In genomic region chr9:75027187-75028107, GRCh38 we compare ENCODE assay signal across 7 cellular contexts. TPM values are rescaled to one million over a fixed set of nuclear protein-coding genes. Genes with fewer than 3 reads are reported as not detected.
DNase-seq lines count a peak whose midpoint lies in the region; ATAC-seq, FAIRE-seq and TF ChIP-seq lines count a peak whose summit lies in the region.

No MANE protein-coding gene starts in this region.

- H3K4me1 ChIP-seq in H9 (ENCODE audit: insufficient read depth, low read length) (no peaks in the 10 kb centered on the region), colonic mucosa (no peaks in the 10 kb centered on the region), HepG2 (ENCODE audit: insufficient read depth, low read length) (peaks cover 38% of the 10 kb centered on the region)

- no CpG with 5 or more reads among the region's 59 CpGs for WGBS in H9 (ENCODE audit: extremely low coverage, insufficient read length, low lambda C conversion rate)
- 0% methylated on average over 8 of the region's 59 CpGs for WGBS in HepG2 (ENCODE audit: low lambda C conversion rate)

- peaks cover 3% of the 10 kb centered on the region for H3K79me1 ChIP-seq in H9 (ENCODE audit: insufficient read depth, low read depth, low read length, poor library complexity, severe bottlenecking)

- H2BK20ac ChIP-seq in H9 (ENCODE audit: low read depth, low read length, poor library complexity, severe bottlenecking), result no peak overlapping the region

- peak; percentile 16; the same call in 1 of the 2 replicates for TF ChIP-seq CTCF in GM12874 (IDR thresholded peaks at IDR 0.05; ENCODE audit: insufficient read depth, low read depth, low read length)
- TF ChIP-seq CTCF in H9 (conservative IDR thresholded peaks at IDR 0.05), result peak; percentile 48; the same call in 2 of the 3 replicates
- TF ChIP-seq CTCF in WTC11 (IDR thresholded peaks at IDR 0.05), result no peak
- TF ChIP-seq CTCF in colonic mucosa (IDR thresholded peaks at IDR 0.05), result no peak
- no peak for TF ChIP-seq CTCF in HepG2 (CRISPR knock-in tag; IDR thresholded peaks at IDR 0.05)

- H3K23me2 ChIP-seq in H9 (ENCODE audit: insufficient read length, low read depth, low read length, poor library complexity, severe bottlenecking), result peaks cover 10% of the 10 kb centered on the region

- H3K4me2 ChIP-seq in H9 (ENCODE audit: insufficient read depth, insufficient read length, low read length), result peak overlapping the region; percentile 82
- peak overlapping the region; percentile 83 for H3K4me2 ChIP-seq in HepG2 (ENCODE audit: low read depth, low read length)

- H3K36me3 ChIP-seq in colonic mucosa (no peaks in the 10 kb centered on the region), HepG2 (replicated peaks in 1 of 2; ENCODE audit: control insufficient read depth in 1 of 2, insufficient read depth in 2 of 2, low read length in 2 of 2) (no peaks in the 10 kb centered on the region)

- no peak for TF ChIP-seq POLR2A in HepG2 (IDR thresholded peaks at IDR 0.05; ENCODE audit: insufficient read depth in 1 of 2, low read depth in 2 of 2, low read length in 2 of 2)

- H3K27ac Mint-ChIP-seq in H9 (peak overlapping the region; percentile 72 to 97 (median 85); a peak in 6 of 7 replicates), WTC11 (peak overlapping the region; percentile 96)

- CTCF ChIA-PET in WTC11 (lab: Charles Lee) (interaction anchor here (1.0 to 1.8 kb wide), 11 partner anchors 12 to 254 kb away, joined by 3 to 19 read pairs (median 8); partner anchors contain the start of genes C9orf40, NMRK1, OSTF1 and TRPM6), HepG2 (lab: Yijun Ruan, JAX; ENCODE audit: low intra/inter-chr PET ratio, low total read pairs) (no interaction called here)

- H2AFZ ChIP-seq in H9 (ENCODE audit: low read length) (no peak overlapping the region), HepG2 (ENCODE audit: low read length) (no peak overlapping the region)

- peak overlapping the region; percentile 37 for H3K18ac ChIP-seq in H9 (ENCODE audit: insufficient read length, low read depth, low read length)

- no peaks in the 10 kb centered on the region for H3K27me3 ChIP-seq in H9 (ENCODE audit: insufficient read depth, low read length)
- no peaks in the 10 kb centered on the region for H3K27me3 ChIP-seq in colonic mucosa
- no peaks in the 10 kb centered on the region; a peak in 1 of 5 replicates for H3K27me3 ChIP-seq in HepG2 (ENCODE audit: control insufficient read depth in 1 of 2, insufficient read depth in 2 of 2, low read length in 2 of 2)

- no peaks in the 10 kb centered on the region for H3K27me3 Mint-ChIP-seq in H9 (ENCODE audit: low read depth)
- H3K27me3 Mint-ChIP-seq in WTC11 (ENCODE audit: low read depth), result no peaks in the 10 kb centered on the region

- no peak overlapping the region for H2BK120ac ChIP-seq in H9 (ENCODE audit: low read depth, low read length, poor library complexity, severe bottlenecking)

- peak overlapping the region; percentile 75 for H3K9ac ChIP-seq in H9 (ENCODE audit: extremely low read depth, insufficient read length, low read length)
- peak overlapping the region; percentile 80 to 96 for H3K9ac ChIP-seq in colonic mucosa (ENCODE audit: low read depth in 2 of 2, low read length in 2 of 2)
- H3K9ac ChIP-seq in HepG2 (ENCODE audit: insufficient read depth, low read depth, low read length), result peak overlapping the region; percentile 90

- peak; percentile 20 for ATAC-seq in WTC11
- ATAC-seq in HepG2, result peak; percentile 83

- H4K20me1 ChIP-seq in H9 (ENCODE audit: control insufficient read depth, insufficient read depth, insufficient read length) (no peaks in the 10 kb centered on the region), HepG2 (ENCODE audit: insufficient read depth, low read length) (peaks cover 5% of the 10 kb centered on the region; the same call in 1 of the 2 replicates)

- no peak overlapping the region for H4K91ac ChIP-seq in H9 (ENCODE audit: insufficient read length, low read depth, low read length)

- TF ChIP-seq EP300 in HepG2 (IDR thresholded peaks at IDR 0.05; ENCODE audit: low read depth in 2 of 2, low read length in 2 of 2) (no peak), HepG2 (CRISPR knock-in tag; IDR thresholded peaks at IDR 0.05; ENCODE audit: borderline replicate concordance) (no peak)

- intact Hi-C loops in colonic mucosa (cut with DNase I) (no loop called here), HepG2 (cut with micrococcal nuclease; ENCODE audit: unreplicated experiment) (loop anchor here (1.0 to 5.0 kb wide), 4 partner anchors 49 to 253 kb away; partner anchors contain the start of genes C9orf40, NMRK1 and OSTF1)

- DNase-seq in H9 (peak; percentile 61), LoVo (ENCODE audit: low spot score) (peak; percentile 34), WTC11 (ENCODE audit: low spot score) (peak; percentile 54), colonic mucosa (peak; percentile 74), HepG2 (ENCODE audit: low spot score) (peak; percentile 30)
- peak; percentile 56 for DNase-seq in stimulated activated CD4-positive, alpha-beta T cell treated with anti-CD3 and anti-CD28 coated beads, Interleukin-4, amount 100 ng/mL, for 24 hours

- H3K14ac ChIP-seq in H9 (ENCODE audit: insufficient read depth, low read length), result peak overlapping the region; percentile 79

- no peak overlapping the region for H2BK5ac ChIP-seq in H9 (ENCODE audit: insufficient read length, low read length)

- H3K9me3 ChIP-seq in H9 (ENCODE audit: control insufficient read depth, low read depth, low read length), result no peaks in the 10 kb centered on the region
- H3K9me3 ChIP-seq in colonic mucosa, result no peaks in the 10 kb centered on the region
- H3K9me3 ChIP-seq in HepG2 (ENCODE audit: low read length), result no peaks in the 10 kb centered on the region

- H3K9me3 Mint-ChIP-seq in H9 (no peaks in the 10 kb centered on the region), WTC11 (no peaks in the 10 kb centered on the region)

- H3K4me1 Mint-ChIP-seq in H9 (peaks cover 14 to 20% of the 10 kb centered on the region in 2 experiments), WTC11 (peaks cover 25% of the 10 kb centered on the region)

- POLR2A ChIA-PET in WTC11 (lab: Charles Lee), result interaction anchor here (1.0 to 1.2 kb wide), 6 partner anchors 27 to 140 kb away, joined by 3 to 8 read pairs (median 4); partner anchors contain the start of genes NMRK1, OSTF1 and TRPM6
- POLR2A ChIA-PET in HepG2 (lab: Yijun Ruan, JAX), result interaction anchor here (0.6 to 3.1 kb wide), 11 partner anchors 15 to 1375 kb away, joined by 3 to 18 read pairs (median 4); partner anchors contain the start of genes C9orf40, NMRK1 and OSTF1

- H4K8ac ChIP-seq in H9 (replicated peaks; ENCODE audit: insufficient read length, low read depth, low read length), result no peak overlapping the region

- H2BK15ac ChIP-seq in H9 (ENCODE audit: low read depth, low read length), result no peak overlapping the region

- H2AK5ac ChIP-seq in H9 (ENCODE audit: insufficient read length, low read length), result no peak overlapping the region

- FAIRE-seq in HepG2 (lab: Jason Lieb, UNC), result no peak

- H3K27ac ChIP-seq in H9 (ENCODE audit: insufficient read length, low read depth, low read length) (no peak overlapping the region), colonic mucosa (peak overlapping the region; percentile 99), HepG2 (ENCODE audit: extremely low read length, insufficient read depth, low read length) (peak overlapping the region; percentile 94)

- peaks cover 11% of the 10 kb centered on the region; the same call in 1 of the 2 replicates for H3K79me2 ChIP-seq in H9 (ENCODE audit: insufficient read depth, low read length)
- H3K79me2 ChIP-seq in HepG2 (ENCODE audit: insufficient read depth, low read length), result peaks cover 48% of the 10 kb centered on the region

- peaks cover 0 to 4% (median 2%) of the 10 kb centered on the region in 3 experiments; a peak in 3 of 7 replicates for H3K36me3 Mint-ChIP-seq in H9 (ENCODE audit: insufficient read depth in 1 of 3, low read depth in 3 of 3)
- 0 out of 2 replicates have a peak, but pooled peaks cover 2% of the 10 kb centered on the region for H3K36me3 Mint-ChIP-seq in WTC11

- H3K4me3 ChIP-seq in colonic mucosa, result peak overlapping the region; percentile 92
- peak overlapping the region; percentile 57 to 79 (median 69) for H3K4me3 ChIP-seq in HepG2 (replicated peaks in 1 of 3; ENCODE audit: insufficient read depth in 1 of 3, low read depth in 2 of 3, low read length in 3 of 3)

- no TSS peak for BruUV-seq in HepG2 (replicated peaks; lab: Mats Ljungman, UMichigan)

- no peak overlapping the region for H3K23ac ChIP-seq in H9 (ENCODE audit: insufficient read length, low read depth, low read length)

- no peak overlapping the region for H4K5ac ChIP-seq in H9 (ENCODE audit: insufficient read length, low read depth, low read length)

- H3K56ac ChIP-seq in H9 (ENCODE audit: insufficient read length, low read depth, low read length), result no peak overlapping the region

- H3T11ph ChIP-seq in H9 (ENCODE audit: low read length), result no peak overlapping the region

- H3K4me3 Mint-ChIP-seq in H9 (peak overlapping the region; percentile 94 to 96), WTC11 (peak overlapping the region; percentile 91)

- TF ChIP-seq RAD21 in HepG2 (CRISPR knock-in tag; IDR thresholded peaks at IDR 0.05), result no peak

- H3K4ac ChIP-seq in H9 (ENCODE audit: low read depth, low read length), result no peak overlapping the region

- in situ Hi-C loops in HepG2 (cut with HindIII; ENCODE audit: extremely low pct_ligation_motif_present, low pct_unique_long_range_greater_than_20kb), result loop anchor here (5.0 kb wide), 1 partner anchor 50 kb away; no protein-coding TSS in a partner anchor

- no peak overlapping the region for H2BK12ac ChIP-seq in H9 (ENCODE audit: insufficient read length, low read depth, low read length)

RNA-seq across cellular contexts. Expression of gene CARNMT1, which starts 0.6 kb away (rescaled TPM):
- total RNA-seq in H9 (2021) (34.9 and 38.2 TPM in 2 replicates), WTC11 (2021) (35.4 to 39.2 TPM (median 37.3 TPM) in 3 replicates), colonic mucosa (10 to 100 TPM; 21.6 to 22.9 TPM), HepG2 (2016; rRNA removed; fragmentation: Illumina TruSeq; extraction: Trizol) (31.1 and 43.0 TPM in 2 replicates)
- 22.8 and 29.5 TPM in 2 replicates for total RNA-seq in HepG2 (2016; cell fraction: cytosol; rRNA removed; fragmentation: Illumina TruSeq; extraction: Trizol; ENCODE audit: low read depth)
- 30.2 and 36.7 TPM in 2 replicates for total RNA-seq in HepG2 (2016; cell fraction: insoluble cytoplasmic fraction; rRNA removed; fragmentation: Illumina TruSeq; extraction: Trizol)
- 17.9 and 21.0 TPM in 2 replicates for total RNA-seq in HepG2 (2016; cell fraction: membrane; rRNA removed; fragmentation: Illumina TruSeq; extraction: Trizol)
- total RNA-seq in HepG2 (2016; cell fraction: nucleus; rRNA removed; fragmentation: Illumina TruSeq; extraction: Trizol), result 19.2 and 25.1 TPM in 2 replicates
- polyA plus RNA-seq in HepG2 (2011; rRNA removed), result 4.4 and 5.2 TPM in 2 replicates
- polyA plus RNA-seq in HepG2 (2011; cell fraction: cytosol; rRNA removed), result 3.7 and 3.8 TPM in 2 replicates
- polyA plus RNA-seq in HepG2 (2011; cell fraction: nucleus; rRNA removed), result 5.2 and 6.2 TPM in 2 replicates
- 7.8 and 11.4 TPM in 2 replicates for polyA plus RNA-seq in HepG2 (2012)
- polyA plus RNA-seq in HepG2 (2016; cell fraction: cytosol; fragmentation: Illumina TruSeq; extraction: Trizol; ENCODE audit: low read depth), result 1.1 and 1.8 TPM in 2 replicates
- 23.8 and 26.8 TPM in 2 replicates for polyA plus RNA-seq in HepG2 (2016; cell fraction: insoluble cytoplasmic fraction; fragmentation: Illumina TruSeq; extraction: Trizol; ENCODE audit: low read depth)
- polyA plus RNA-seq in HepG2 (2016; cell fraction: membrane; fragmentation: Illumina TruSeq; extraction: Trizol; ENCODE audit: low read depth), result 4.5 and 4.9 TPM in 2 replicates
- polyA plus RNA-seq in HepG2 (2016; cell fraction: nucleus; fragmentation: Illumina TruSeq; extraction: Trizol; ENCODE audit: insufficient read depth, low read depth), result 17.3 and 19.4 TPM in 2 replicates
- 5.7 and 8.3 TPM in 2 replicates for polyA minus RNA-seq in HepG2 (2011; rRNA and poly(A)+ RNA removed; ENCODE audit: low replicate concordance)
- polyA minus RNA-seq in HepG2 (2011; cell fraction: cytosol; rRNA and poly(A)+ RNA removed), result 9.0 and 10.6 TPM in 2 replicates
- 22.0 and 25.2 TPM in 2 replicates for polyA minus RNA-seq in HepG2 (2011; cell fraction: nucleus; rRNA and poly(A)+ RNA removed)

Comparison
In these comparisons a context has a peak if more than half of its experiments do, and no peak if none do; other contexts are left out.
1. CTCF ChIP-seq: peak in GM12874 (single experiment) and H9 (single experiment); none in WTC11 (single experiment), colonic mucosa (single experiment) and HepG2 (single experiment).
2. Peak in every context shown above with its lines, with median percentiles within 50 percentile points of each other: DNase-seq and H3K9ac ChIP-seq.